In the genomic region with DNA sequence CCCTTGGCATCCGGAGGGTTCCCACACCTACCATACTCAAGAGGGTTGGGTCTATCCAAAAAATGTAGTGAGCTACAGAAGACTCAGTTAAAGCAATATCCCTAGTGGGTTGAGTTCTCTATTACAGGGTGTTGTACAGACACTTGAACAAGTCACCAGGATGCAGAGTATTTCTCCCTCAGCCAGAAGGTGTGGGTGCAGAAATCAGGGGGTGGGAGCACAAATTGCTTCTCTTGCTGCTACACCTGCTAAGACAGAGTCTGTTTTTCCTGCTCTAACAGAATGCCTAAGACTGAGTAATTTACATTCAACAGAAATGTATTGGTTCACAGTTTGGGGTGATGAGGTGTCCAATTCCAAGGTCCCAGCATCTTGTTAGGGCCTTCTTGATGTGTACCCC, we compare ENCODE assay signal across 4 cellular contexts.
"Had no signal": no experiment of that assay in that cellular context is flagged by ENCODE, and none has a peak within 500 bp of the region (broad histone marks: within the 10 kb centered on the region; RNA-seq: fewer than 3 reads in every experiment).

No MANE protein-coding gene starts in this region.

- H3K27ac ChIP-seq: HL-60 had no signal

- DNase-seq: IMR-90 had no signal

- H3K4me3 ChIP-seq: K562 had no signal

- H3K27ac Mint-ChIP-seq: IgD-negative memory B cell had no signal

- H3K4me3 Mint-ChIP-seq: IgD-negative memory B cell had no signal

- H3K36me3 Mint-ChIP-seq: IgD-negative memory B cell had no signal

- H3K27me3 Mint-ChIP-seq: IgD-negative memory B cell had no signal

- H3K4me1 Mint-ChIP-seq: IgD-negative memory B cell had no signal
